Comparison of ENCODE assay signal across 20 cellular contexts in genomic region chr5:102627311-102627710, GRCh38.
DNase-seq lines count a peak whose midpoint lies in the region; ATAC-seq, FAIRE-seq and TF ChIP-seq lines count a peak whose summit lies in the region.
"Had no signal": no experiment of that assay in that cellular context is flagged by ENCODE, and none has a peak within 500 bp of the region (broad histone marks: within the 10 kb centered on the region; RNA-seq: fewer than 3 reads in every experiment).

No MANE protein-coding gene starts in this region.

- H3K27ac ChIP-seq in breast epithelium, result no peak overlapping the region
- H3K27ac ChIP-seq: right lobe of liver had no signal

- H3K4me3 Mint-ChIP-seq in MCF 10A (ENCODE audit: unreplicated experiment), result no peak overlapping the region
- H3K4me3 Mint-ChIP-seq: H9; naive thymus-derived CD8-positive, alpha-beta T cell; stimulated activated naive CD8-positive, alpha-beta T cell treated with anti-CD3 and anti-CD28 coated beads, Interleukin-15, Interleukin-2, amounts not matched to agents 100 ng/mL and 50 ng/mL, for 24 hours had no signal

- no peaks in the 10 kb centered on the region for H3K36me3 ChIP-seq in breast epithelium
- H3K36me3 ChIP-seq: right lobe of liver had no signal

- intact Hi-C loops in MCF 10A (cut with micrococcal nuclease), result no loop called here
- intact Hi-C loops in breast epithelium (cut with DNase I; ENCODE audit: low total_unique reads), result no loop called here
- intact Hi-C loops in lower leg skin (cut with DNase I; ENCODE audit: low total_unique reads), result no loop called here

- no peaks in the 10 kb centered on the region for H3K4me1 ChIP-seq in breast epithelium
- H3K4me1 ChIP-seq: right lobe of liver had no signal

- CTCF ChIA-PET in MCF 10A (lab: Yijun Ruan, JAX), result interaction anchor here (0.7 to 2.0 kb wide), 2 partner anchors 13 to 41 kb away, joined by 3 to 5 read pairs; no protein-coding TSS in a partner anchor

- no peaks in the 10 kb centered on the region for H3K27me3 Mint-ChIP-seq in MCF 10A (ENCODE audit: insufficient read depth, unreplicated experiment)

- POLR2A ChIA-PET in MCF 10A (lab: Yijun Ruan, JAX), result interaction anchor here (0.6 kb wide), 1 partner anchor 98 kb away, joined by 3 read pairs; no protein-coding TSS in a partner anchor

- H3K27ac Mint-ChIP-seq in MCF 10A (ENCODE audit: low read depth, unreplicated experiment), result no peak overlapping the region
- H3K27ac Mint-ChIP-seq: H9; naive thymus-derived CD8-positive, alpha-beta T cell; stimulated activated naive CD8-positive, alpha-beta T cell treated with anti-CD3 and anti-CD28 coated beads, Interleukin-15, Interleukin-2, amounts not matched to agents 100 ng/mL and 50 ng/mL, for 24 hours had no signal

- H3K27me3 ChIP-seq in breast epithelium, result no peaks in the 10 kb centered on the region
- H3K27me3 ChIP-seq: right lobe of liver had no signal

- TF ChIP-seq POLR2A in breast epithelium (IDR thresholded peaks at IDR 0.05) (no peak), lower leg skin (IDR thresholded peaks at IDR 0.05) (no peak)

- FAIRE-seq in urothelium cell line (lab: Jason Lieb, UNC), result no peak
- FAIRE-seq: TTC549 had no signal

- ATAC-seq in SK-N-SH treated with all-trans-retinoic acid at 6 μM for 48 hours, result peak; percentile 86
- ATAC-seq: left lobe of liver; naive thymus-derived CD8-positive, alpha-beta T cell; right lobe of liver had no signal

- BruUV-seq in MCF 10A (replicated peaks; lab: Mats Ljungman, UMichigan), result no TSS peak

- no peaks in the 10 kb centered on the region for H3K36me3 Mint-ChIP-seq in MCF 10A (ENCODE audit: insufficient read depth, unreplicated experiment)

- H3K4me1 Mint-ChIP-seq in MCF 10A (ENCODE audit: insufficient read depth, unreplicated experiment), result peaks cover 4% of the 10 kb centered on the region
- H3K4me1 Mint-ChIP-seq: H9; naive thymus-derived CD8-positive, alpha-beta T cell had no signal

- peak; percentile 27 for DNase-seq in MCF 10A (ENCODE audit: unreplicated experiment)
- DNase-seq in breast epithelium (ENCODE audit: low spot score in 2 of 2), result no peak
- DNase-seq in fibroblast of pulmonary artery (ENCODE audit: low read depth), result peak; percentile 1
- peak; percentile 10 for DNase-seq in urothelium cell line (ENCODE audit: low spot score)
- no peak for DNase-seq in NCI-H1930 (lab: John Stamatoyannopoulos, UW)
- DNase-seq in lower leg skin (ENCODE audit: low spot score in 2 of 2), result no peak
- no peak for DNase-seq in SIG-M5 treated with dmso at 0.1 percent for 504 hours (lab: John Stamatoyannopoulos, UW; ENCODE audit: unreplicated experiment)
- DNase-seq: 8988T; activated gamma-delta T cell; COR-L47; H9; naive thymus-derived CD8-positive, alpha-beta T cell; NCI-H2081; NCI-H82; right lobe of liver; SHP77 had no signal

- TF ChIP-seq CTCF in MCF 10A (IDR thresholded peaks at IDR 0.05; ENCODE audit: unreplicated experiment) (no peak), breast epithelium (IDR thresholded peaks at IDR 0.05) (no peak), fibroblast of pulmonary artery (IDR thresholded peaks at IDR 0.05; ENCODE audit: low read length, missing control alignments) (no peak), lower leg skin (IDR thresholded peaks at IDR 0.05) (no peak)

- no peak overlapping the region for H3K4me3 ChIP-seq in breast epithelium
- H3K4me3 ChIP-seq in fibroblast of pulmonary artery (replicated peaks; ENCODE audit: low read depth, low read length), result no peak overlapping the region
- H3K4me3 ChIP-seq in lower leg skin (ENCODE audit: low read depth, poor library complexity, severe bottlenecking), result no peak overlapping the region
- H3K4me3 ChIP-seq: right lobe of liver had no signal

- no peaks in the 10 kb centered on the region for H3K9me3 ChIP-seq in breast epithelium
- H3K9me3 ChIP-seq: right lobe of liver had no signal

- peaks cover 8% of the 10 kb centered on the region for H3K9me3 Mint-ChIP-seq in MCF 10A (ENCODE audit: unreplicated experiment)

TF ChIP-seq in SK-N-SH treated with all-trans-retinoic acid at 6 μM for 48 hours, 23 proteins besides CTCF, POLR2A, EP300 and RAD21 (continues in another document):
- TF ChIP-seq CREB5 (CRISPR knock-in tag; IDR thresholded peaks at IDR 0.05; ENCODE audit: low read depth) (no peak), PPARA (CRISPR knock-in tag; IDR thresholded peaks at IDR 0.05; ENCODE audit: borderline replicate concordance) (no peak), ESRRG (CRISPR knock-in tag; IDR thresholded peaks at IDR 0.05) (no peak), ARNTL (CRISPR knock-in tag; IDR thresholded peaks at IDR 0.05; ENCODE audit: borderline replicate concordance, low read depth) (no peak), CSDC2 (CRISPR knock-in tag; IDR thresholded peaks at IDR 0.05) (no peak), RARB (CRISPR knock-in tag; IDR thresholded peaks at IDR 0.05) (no peak), ISL1 (CRISPR knock-in tag; IDR thresholded peaks at IDR 0.05) (no peak), CSRNP3 (CRISPR knock-in tag; IDR thresholded peaks at IDR 0.05) (no peak), BACH2 (CRISPR knock-in tag; IDR thresholded peaks at IDR 0.05; ENCODE audit: borderline replicate concordance) (no peak), TOX (CRISPR knock-in tag; IDR thresholded peaks at IDR 0.05; ENCODE audit: borderline replicate concordance) (no peak), ZFP30 (CRISPR knock-in tag; IDR thresholded peaks at IDR 0.05) (no peak), TCF4 (CRISPR knock-in tag; IDR thresholded peaks at IDR 0.05; ENCODE audit: borderline replicate concordance) (no peak), ZFP3 (CRISPR knock-in tag; IDR thresholded peaks at IDR 0.05) (no peak), ZNF8 (CRISPR knock-in tag; IDR thresholded peaks at IDR 0.05) (no peak), SNAI2 (CRISPR knock-in tag; IDR thresholded peaks at IDR 0.05) (no peak), ZC3H10 (CRISPR knock-in tag; IDR thresholded peaks at IDR 0.05) (no peak)
- TF ChIP-seq, protein P1, sequence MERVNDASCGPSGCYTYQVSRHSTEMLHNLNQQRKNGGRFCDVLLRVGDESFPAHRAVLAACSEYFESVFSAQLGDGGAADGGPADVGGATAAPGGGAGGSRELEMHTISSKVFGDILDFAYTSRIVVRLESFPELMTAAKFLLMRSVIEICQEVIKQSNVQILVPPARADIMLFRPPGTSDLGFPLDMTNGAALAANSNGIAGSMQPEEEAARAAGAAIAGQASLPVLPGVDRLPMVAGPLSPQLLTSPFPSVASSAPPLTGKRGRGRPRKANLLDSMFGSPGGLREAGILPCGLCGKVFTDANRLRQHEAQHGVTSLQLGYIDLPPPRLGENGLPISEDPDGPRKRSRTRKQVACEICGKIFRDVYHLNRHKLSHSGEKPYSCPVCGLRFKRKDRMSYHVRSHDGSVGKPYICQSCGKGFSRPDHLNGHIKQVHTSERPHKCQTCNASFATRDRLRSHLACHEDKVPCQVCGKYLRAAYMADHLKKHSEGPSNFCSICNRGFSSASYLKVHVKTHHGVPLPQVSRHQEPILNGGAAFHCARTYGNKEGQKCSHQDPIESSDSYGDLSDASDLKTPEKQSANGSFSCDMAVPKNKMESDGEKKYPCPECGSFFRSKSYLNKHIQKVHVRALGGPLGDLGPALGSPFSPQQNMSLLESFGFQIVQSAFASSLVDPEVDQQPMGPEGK (CRISPR knock-in tag; IDR thresholded peaks at IDR 0.05; ENCODE audit: borderline replicate concordance), result no peak
- TF ChIP-seq, protein P2, sequence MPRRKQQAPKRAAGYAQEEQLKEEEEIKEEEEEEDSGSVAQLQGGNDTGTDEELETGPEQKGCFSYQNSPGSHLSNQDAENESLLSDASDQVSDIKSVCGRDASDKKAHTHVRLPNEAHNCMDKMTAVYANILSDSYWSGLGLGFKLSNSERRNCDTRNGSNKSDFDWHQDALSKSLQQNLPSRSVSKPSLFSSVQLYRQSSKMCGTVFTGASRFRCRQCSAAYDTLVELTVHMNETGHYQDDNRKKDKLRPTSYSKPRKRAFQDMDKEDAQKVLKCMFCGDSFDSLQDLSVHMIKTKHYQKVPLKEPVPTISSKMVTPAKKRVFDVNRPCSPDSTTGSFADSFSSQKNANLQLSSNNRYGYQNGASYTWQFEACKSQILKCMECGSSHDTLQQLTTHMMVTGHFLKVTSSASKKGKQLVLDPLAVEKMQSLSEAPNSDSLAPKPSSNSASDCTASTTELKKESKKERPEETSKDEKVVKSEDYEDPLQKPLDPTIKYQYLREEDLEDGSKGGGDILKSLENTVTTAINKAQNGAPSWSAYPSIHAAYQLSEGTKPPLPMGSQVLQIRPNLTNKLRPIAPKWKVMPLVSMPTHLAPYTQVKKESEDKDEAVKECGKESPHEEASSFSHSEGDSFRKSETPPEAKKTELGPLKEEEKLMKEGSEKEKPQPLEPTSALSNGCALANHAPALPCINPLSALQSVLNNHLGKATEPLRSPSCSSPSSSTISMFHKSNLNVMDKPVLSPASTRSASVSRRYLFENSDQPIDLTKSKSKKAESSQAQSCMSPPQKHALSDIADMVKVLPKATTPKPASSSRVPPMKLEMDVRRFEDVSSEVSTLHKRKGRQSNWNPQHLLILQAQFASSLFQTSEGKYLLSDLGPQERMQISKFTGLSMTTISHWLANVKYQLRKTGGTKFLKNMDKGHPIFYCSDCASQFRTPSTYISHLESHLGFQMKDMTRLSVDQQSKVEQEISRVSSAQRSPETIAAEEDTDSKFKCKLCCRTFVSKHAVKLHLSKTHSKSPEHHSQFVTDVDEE (CRISPR knock-in tag; IDR thresholded peaks at IDR 0.05), result no peak

Comparison
In these comparisons a context has a peak if more than half of its experiments do, and no peak if none do; other contexts are left out.
1. DNase-seq: peak in MCF 10A (single experiment), fibroblast of pulmonary artery (single experiment) and urothelium cell line (single experiment); none in breast epithelium (0 of 2), NCI-H1930 (0 of 2), lower leg skin (0 of 2) and SIG-M5 treated with dmso at 0.1 percent for 504 hours (single experiment).